1 cellular context compared by ENCODE assay signal in the genomic region with DNA sequence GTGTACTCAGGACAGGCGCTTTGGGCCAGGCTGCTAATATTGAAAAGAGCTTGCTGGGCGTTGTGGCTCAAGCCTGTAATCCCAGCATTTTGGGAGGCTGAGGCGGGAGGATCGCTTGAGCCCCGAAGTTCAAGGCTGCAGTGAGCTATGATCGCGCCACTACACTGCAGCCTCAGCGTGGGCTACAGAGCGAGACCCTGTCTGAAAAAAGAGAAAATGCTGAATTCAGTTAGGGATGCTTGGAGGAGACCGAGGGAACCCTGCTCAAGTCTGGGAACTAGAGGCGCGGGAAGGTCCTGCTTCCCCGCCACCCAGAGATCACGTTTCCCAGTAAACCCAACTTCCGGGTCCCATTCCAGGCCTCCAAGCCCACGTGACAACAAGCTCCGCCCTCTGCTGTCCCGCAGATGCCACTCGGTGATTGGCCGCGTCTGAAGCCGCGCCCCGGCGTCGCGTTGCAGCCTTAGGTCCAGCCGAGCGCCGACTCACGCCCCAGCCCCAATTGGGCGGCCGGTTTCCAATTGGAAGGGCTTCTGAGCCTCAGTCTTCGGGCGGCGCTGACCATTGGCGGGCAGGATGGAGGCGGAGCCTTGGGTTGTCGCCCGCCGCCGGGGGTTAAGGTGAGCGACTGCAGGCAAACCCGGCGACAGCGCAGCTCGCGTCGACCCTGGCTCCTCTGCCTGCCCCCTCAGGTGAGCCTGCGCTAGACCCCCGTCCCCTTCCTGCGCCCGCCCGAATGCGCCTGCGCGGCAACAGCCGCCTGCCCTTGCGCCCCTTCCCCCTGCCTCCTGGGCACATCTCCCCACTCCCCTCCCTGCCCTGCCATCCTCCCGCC.
TF ChIP-seq lines count a peak whose summit lies in the region.

Gene PHKG2 (plus strand): TSS at position 627 of the 835 bp plus-strand sequence. CDS start 396 bp downstream, outside the sequence.

TF ChIP-seq in HepG2, 621 proteins besides CTCF, POLR2A, EP300 and RAD21 (continued from another document and continues in another):
- TF ChIP-seq, protein P1, sequence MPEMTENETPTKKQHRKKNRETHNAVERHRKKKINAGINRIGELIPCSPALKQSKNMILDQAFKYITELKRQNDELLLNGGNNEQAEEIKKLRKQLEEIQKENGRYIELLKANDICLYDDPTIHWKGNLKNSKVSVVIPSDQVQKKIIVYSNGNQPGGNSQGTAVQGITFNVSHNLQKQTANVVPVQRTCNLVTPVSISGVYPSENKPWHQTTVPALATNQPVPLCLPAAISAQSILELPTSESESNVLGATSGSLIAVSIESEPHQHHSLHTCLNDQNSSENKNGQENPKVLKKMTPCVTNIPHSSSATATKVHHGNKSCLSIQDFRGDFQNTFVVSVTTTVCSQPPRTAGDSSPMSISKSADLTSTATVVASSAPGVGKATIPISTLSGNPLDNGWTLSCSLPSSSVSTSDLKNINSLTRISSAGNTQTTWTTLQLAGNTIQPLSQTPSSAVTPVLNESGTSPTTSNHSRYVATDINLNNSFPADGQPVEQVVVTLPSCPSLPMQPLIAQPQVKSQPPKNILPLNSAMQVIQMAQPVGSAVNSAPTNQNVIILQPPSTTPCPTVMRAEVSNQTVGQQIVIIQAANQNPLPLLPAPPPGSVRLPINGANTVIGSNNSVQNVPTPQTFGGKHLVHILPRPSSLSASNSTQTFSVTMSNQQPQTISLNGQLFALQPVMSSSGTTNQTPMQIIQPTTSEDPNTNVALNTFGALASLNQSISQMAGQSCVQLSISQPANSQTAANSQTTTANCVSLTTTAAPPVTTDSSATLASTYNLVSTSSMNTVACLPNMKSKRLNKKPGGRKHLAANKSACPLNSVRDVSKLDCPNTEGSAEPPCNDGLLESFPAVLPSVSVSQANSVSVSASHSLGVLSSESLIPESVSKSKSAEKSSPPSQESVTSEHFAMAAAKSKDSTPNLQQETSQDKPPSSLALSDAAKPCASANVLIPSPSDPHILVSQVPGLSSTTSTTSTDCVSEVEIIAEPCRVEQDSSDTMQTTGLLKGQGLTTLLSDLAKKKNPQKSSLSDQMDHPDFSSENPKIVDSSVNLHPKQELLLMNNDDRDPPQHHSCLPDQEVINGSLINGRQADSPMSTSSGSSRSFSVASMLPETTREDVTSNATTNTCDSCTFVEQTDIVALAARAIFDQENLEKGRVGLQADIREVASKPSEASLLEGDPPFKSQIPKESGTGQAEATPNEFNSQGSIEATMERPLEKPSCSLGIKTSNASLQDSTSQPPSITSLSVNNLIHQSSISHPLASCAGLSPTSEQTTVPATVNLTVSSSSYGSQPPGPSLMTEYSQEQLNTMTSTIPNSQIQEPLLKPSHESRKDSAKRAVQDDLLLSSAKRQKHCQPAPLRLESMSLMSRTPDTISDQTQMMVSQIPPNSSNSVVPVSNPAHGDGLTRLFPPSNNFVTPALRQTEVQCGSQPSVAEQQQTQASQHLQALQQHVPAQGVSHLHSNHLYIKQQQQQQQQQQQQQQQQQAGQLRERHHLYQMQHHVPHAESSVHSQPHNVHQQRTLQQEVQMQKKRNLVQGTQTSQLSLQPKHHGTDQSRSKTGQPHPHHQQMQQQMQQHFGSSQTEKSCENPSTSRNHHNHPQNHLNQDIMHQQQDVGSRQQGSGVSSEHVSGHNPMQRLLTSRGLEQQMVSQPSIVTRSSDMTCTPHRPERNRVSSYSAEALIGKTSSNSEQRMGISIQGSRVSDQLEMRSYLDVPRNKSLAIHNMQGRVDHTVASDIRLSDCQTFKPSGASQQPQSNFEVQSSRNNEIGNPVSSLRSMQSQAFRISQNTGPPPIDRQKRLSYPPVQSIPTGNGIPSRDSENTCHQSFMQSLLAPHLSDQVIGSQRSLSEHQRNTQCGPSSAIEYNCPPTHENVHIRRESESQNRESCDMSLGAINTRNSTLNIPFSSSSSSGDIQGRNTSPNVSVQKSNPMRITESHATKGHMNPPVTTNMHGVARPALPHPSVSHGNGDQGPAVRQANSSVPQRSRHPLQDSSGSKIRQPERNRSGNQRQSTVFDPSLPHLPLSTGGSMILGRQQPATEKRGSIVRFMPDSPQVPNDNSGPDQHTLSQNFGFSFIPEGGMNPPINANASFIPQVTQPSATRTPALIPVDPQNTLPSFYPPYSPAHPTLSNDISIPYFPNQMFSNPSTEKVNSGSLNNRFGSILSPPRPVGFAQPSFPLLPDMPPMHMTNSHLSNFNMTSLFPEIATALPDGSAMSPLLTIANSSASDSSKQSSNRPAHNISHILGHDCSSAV (CRISPR knock-in tag; IDR thresholded peaks at IDR 0.05; ENCODE audit: borderline replicate concordance): no peak
- TF ChIP-seq ZFP62 (CRISPR knock-in tag; IDR thresholded peaks at IDR 0.05): 0 out of 2 replicates have a peak, but pooled peaks have one; percentile 11
- peak; percentile 36 for TF ChIP-seq RBM22 (optimal IDR thresholded peaks at IDR 0.05; ENCODE audit: low read length)
- TF ChIP-seq, protein P2, sequence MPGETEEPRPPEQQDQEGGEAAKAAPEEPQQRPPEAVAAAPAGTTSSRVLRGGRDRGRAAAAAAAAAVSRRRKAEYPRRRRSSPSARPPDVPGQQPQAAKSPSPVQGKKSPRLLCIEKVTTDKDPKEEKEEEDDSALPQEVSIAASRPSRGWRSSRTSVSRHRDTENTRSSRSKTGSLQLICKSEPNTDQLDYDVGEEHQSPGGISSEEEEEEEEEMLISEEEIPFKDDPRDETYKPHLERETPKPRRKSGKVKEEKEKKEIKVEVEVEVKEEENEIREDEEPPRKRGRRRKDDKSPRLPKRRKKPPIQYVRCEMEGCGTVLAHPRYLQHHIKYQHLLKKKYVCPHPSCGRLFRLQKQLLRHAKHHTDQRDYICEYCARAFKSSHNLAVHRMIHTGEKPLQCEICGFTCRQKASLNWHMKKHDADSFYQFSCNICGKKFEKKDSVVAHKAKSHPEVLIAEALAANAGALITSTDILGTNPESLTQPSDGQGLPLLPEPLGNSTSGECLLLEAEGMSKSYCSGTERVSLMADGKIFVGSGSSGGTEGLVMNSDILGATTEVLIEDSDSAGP (CRISPR knock-in tag; IDR thresholded peaks at IDR 0.05; ENCODE audit: borderline replicate concordance): peak; percentile 80; the same call in 1 of the 2 replicates
- TF ChIP-seq SRSF9 (IDR thresholded peaks at IDR 0.05; ENCODE audit: borderline replicate concordance, insufficient read depth, low read depth, low read length, poor library complexity, severe bottlenecking): no peak
- TF ChIP-seq KAT7 (CRISPR knock-in tag; IDR thresholded peaks at IDR 0.05; ENCODE audit: borderline replicate concordance): peak; percentile 32; the same call in 1 of the 2 replicates
- TF ChIP-seq TBX2 (CRISPR knock-in tag; IDR thresholded peaks at IDR 0.05; ENCODE audit: borderline replicate concordance): peak; percentile 82
- no peak for TF ChIP-seq SNAI1 (CRISPR knock-in tag; IDR thresholded peaks at IDR 0.05; ENCODE audit: borderline replicate concordance)
- no peak for TF ChIP-seq SETDB1 (CRISPR knock-in tag; IDR thresholded peaks at IDR 0.05; ENCODE audit: borderline replicate concordance)
- TF ChIP-seq ZNF556 (CRISPR knock-in tag; IDR thresholded peaks at IDR 0.05; ENCODE audit: borderline replicate concordance): peak; percentile 20; the same call in 1 of the 2 replicates
- no peak; the same call in 1 of the 2 replicates for TF ChIP-seq MAZ (IDR thresholded peaks at IDR 0.05; ENCODE audit: borderline replicate concordance, low read depth, low read length)
- peak; percentile 73 for TF ChIP-seq MAZ (CRISPR knock-in tag; IDR thresholded peaks at IDR 0.05; ENCODE audit: low read depth)
- TF ChIP-seq, protein P3, sequence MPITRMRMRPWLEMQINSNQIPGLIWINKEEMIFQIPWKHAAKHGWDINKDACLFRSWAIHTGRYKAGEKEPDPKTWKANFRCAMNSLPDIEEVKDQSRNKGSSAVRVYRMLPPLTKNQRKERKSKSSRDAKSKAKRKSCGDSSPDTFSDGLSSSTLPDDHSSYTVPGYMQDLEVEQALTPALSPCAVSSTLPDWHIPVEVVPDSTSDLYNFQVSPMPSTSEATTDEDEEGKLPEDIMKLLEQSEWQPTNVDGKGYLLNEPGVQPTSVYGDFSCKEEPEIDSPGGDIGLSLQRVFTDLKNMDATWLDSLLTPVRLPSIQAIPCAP (CRISPR knock-in tag; IDR thresholded peaks at IDR 0.05; ENCODE audit: low read depth): no peak
- TF ChIP-seq ZNF800 (CRISPR knock-in tag; IDR thresholded peaks at IDR 0.05): no peak
- no peak for TF ChIP-seq ZKSCAN1 (IDR thresholded peaks at IDR 0.05; ENCODE audit: low read length)
- TF ChIP-seq SRF (IDR thresholded peaks at IDR 0.05; ENCODE audit: low read depth, low read length): peak; percentile 47; the same call in 1 of the 2 replicates
- no peak for TF ChIP-seq TOE1 (CRISPR knock-in tag; IDR thresholded peaks at IDR 0.05)
- peak; percentile 75; the same call in 1 of the 2 replicates for TF ChIP-seq SNAPC2 (CRISPR knock-in tag; IDR thresholded peaks at IDR 0.05)
- peak; percentile 60 for TF ChIP-seq POGK (CRISPR knock-in tag; conservative IDR thresholded peaks at IDR 0.05)
- no peak for TF ChIP-seq SCMH1 (CRISPR knock-in tag; IDR thresholded peaks at IDR 0.05; ENCODE audit: borderline replicate concordance)
- TF ChIP-seq YEATS4 (CRISPR knock-in tag; IDR thresholded peaks at IDR 0.05; ENCODE audit: borderline replicate concordance): peak; percentile 64; the same call in 1 of the 2 replicates
- TF ChIP-seq ZNF264 (CRISPR knock-in tag; IDR thresholded peaks at IDR 0.05): peak; percentile 64; the same call in 1 of the 2 replicates
- TF ChIP-seq ZNF570 (CRISPR knock-in tag; IDR thresholded peaks at IDR 0.05; ENCODE audit: borderline replicate concordance): no peak
- TF ChIP-seq ZNF414 (CRISPR knock-in tag; IDR thresholded peaks at IDR 0.05): peak; percentile 63
- TF ChIP-seq DRAP1 (CRISPR knock-in tag; IDR thresholded peaks at IDR 0.05): peak; percentile 94
- TF ChIP-seq EED (CRISPR knock-in tag; IDR thresholded peaks at IDR 0.05): peak; percentile 79; the same call in 1 of the 2 replicates
- TF ChIP-seq TFDP1 (CRISPR knock-in tag; IDR thresholded peaks at IDR 0.05; ENCODE audit: borderline replicate concordance): peak; percentile 58; the same call in 1 of the 2 replicates
- peak; percentile 52; the same call in 1 of the 2 replicates for TF ChIP-seq ZNF614 (CRISPR knock-in tag; IDR thresholded peaks at IDR 0.05; ENCODE audit: borderline replicate concordance)
- no peak for TF ChIP-seq ZNF18 (CRISPR knock-in tag; IDR thresholded peaks at IDR 0.05; ENCODE audit: insufficient replicate concordance)
- TF ChIP-seq, protein P4, sequence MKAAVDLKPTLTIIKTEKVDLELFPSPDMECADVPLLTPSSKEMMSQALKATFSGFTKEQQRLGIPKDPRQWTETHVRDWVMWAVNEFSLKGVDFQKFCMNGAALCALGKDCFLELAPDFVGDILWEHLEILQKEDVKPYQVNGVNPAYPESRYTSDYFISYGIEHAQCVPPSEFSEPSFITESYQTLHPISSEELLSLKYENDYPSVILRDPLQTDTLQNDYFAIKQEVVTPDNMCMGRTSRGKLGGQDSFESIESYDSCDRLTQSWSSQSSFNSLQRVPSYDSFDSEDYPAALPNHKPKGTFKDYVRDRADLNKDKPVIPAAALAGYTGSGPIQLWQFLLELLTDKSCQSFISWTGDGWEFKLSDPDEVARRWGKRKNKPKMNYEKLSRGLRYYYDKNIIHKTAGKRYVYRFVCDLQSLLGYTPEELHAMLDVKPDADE (CRISPR knock-in tag; IDR thresholded peaks at IDR 0.05): no peak
- TF ChIP-seq MED13 (CRISPR knock-in tag; IDR thresholded peaks at IDR 0.05): peak; percentile 28
